In the genomic region with DNA sequence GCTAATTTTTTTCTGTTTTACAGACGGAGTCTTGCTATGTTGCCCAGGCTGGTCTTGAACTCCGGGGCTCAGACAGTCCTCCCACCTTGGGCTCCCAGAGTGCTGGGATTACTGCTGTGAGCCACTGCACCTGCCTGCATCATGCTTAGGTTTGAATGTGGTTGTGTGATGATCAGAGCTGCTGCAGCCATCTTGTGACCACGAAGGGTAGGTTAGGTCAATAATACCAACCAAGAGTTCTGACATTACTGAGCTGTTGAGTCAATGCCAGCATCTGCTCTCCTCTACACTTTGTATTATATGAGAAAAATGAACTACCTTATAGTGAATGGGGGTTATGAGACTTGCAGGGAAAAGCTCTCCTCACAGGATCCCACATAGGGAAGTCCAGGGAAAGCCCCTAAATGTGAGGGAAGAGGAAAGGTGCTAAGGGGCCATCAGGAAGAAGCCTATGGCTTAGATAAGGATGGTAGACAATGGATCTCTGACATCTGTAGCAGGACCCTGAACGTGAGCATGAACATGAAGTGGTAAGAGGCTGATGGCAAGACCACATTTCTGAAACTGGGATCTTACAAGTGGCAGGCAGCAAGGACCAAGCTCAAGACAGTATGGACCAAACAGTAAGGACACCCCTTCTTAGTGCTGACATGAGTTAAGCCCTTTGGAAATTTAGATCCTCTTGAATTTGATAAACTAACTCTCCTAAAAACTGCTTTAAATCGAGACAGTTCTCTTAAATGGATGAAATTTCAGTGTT, we compare ENCODE assay signal across 1 cellular context.
TF ChIP-seq lines count a peak whose summit lies in the region.

No MANE protein-coding gene starts in this region.

TF ChIP-seq in HCT116, 20 proteins besides CTCF, POLR2A, EP300 and RAD21:
- no peak for TF ChIP-seq POLR2AphosphoS5 (IDR thresholded peaks at IDR 0.05; ENCODE audit: low read depth, low read length)
- TF ChIP-seq, protein P1, sequence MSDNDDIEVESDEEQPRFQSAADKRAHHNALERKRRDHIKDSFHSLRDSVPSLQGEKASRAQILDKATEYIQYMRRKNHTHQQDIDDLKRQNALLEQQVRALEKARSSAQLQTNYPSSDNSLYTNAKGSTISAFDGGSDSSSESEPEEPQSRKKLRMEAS (IDR thresholded peaks at IDR 0.05): no peak
- no peak for TF ChIP-seq SIN3A (IDR thresholded peaks at IDR 0.05; ENCODE audit: low read depth)
- TF ChIP-seq TCF7L2 (IDR thresholded peaks at IDR 0.05; ENCODE audit: borderline replicate concordance, extremely low read depth, insufficient read depth, insufficient read length): no peak
- no peak for TF ChIP-seq FOSL1 (IDR thresholded peaks at IDR 0.05; ENCODE audit: low read depth)
- no peak for TF ChIP-seq ZFX (IDR thresholded peaks at IDR 0.05)
- TF ChIP-seq, protein P2, sequence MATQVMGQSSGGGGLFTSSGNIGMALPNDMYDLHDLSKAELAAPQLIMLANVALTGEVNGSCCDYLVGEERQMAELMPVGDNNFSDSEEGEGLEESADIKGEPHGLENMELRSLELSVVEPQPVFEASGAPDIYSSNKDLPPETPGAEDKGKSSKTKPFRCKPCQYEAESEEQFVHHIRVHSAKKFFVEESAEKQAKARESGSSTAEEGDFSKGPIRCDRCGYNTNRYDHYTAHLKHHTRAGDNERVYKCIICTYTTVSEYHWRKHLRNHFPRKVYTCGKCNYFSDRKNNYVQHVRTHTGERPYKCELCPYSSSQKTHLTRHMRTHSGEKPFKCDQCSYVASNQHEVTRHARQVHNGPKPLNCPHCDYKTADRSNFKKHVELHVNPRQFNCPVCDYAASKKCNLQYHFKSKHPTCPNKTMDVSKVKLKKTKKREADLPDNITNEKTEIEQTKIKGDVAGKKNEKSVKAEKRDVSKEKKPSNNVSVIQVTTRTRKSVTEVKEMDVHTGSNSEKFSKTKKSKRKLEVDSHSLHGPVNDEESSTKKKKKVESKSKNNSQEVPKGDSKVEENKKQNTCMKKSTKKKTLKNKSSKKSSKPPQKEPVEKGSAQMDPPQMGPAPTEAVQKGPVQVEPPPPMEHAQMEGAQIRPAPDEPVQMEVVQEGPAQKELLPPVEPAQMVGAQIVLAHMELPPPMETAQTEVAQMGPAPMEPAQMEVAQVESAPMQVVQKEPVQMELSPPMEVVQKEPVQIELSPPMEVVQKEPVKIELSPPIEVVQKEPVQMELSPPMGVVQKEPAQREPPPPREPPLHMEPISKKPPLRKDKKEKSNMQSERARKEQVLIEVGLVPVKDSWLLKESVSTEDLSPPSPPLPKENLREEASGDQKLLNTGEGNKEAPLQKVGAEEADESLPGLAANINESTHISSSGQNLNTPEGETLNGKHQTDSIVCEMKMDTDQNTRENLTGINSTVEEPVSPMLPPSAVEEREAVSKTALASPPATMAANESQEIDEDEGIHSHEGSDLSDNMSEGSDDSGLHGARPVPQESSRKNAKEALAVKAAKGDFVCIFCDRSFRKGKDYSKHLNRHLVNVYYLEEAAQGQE (IDR thresholded peaks at IDR 0.05; ENCODE audit: low read depth): no peak
- TF ChIP-seq, protein P3, sequence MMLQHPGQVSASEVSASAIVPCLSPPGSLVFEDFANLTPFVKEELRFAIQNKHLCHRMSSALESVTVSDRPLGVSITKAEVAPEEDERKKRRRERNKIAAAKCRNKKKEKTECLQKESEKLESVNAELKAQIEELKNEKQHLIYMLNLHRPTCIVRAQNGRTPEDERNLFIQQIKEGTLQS (IDR thresholded peaks at IDR 0.05): no peak
- no peak for TF ChIP-seq SRF (IDR thresholded peaks at IDR 0.05; ENCODE audit: low read depth)
- no peak for TF ChIP-seq ELF1 (IDR thresholded peaks at IDR 0.05; ENCODE audit: borderline replicate concordance, low read depth)
- no peak for TF ChIP-seq CEBPB (IDR thresholded peaks at IDR 0.05; ENCODE audit: low read depth)
- no peak for TF ChIP-seq EGR1 (IDR thresholded peaks at IDR 0.05; ENCODE audit: low read depth)
- no peak for TF ChIP-seq ZNF274 (IDR thresholded peaks at IDR 0.05; ENCODE audit: low read depth, low read length)
- no peak for TF ChIP-seq YY1 (IDR thresholded peaks at IDR 0.05; ENCODE audit: extremely low read depth, insufficient replicate concordance, low read depth, low read length)
- no peak for TF ChIP-seq CBX3 (IDR thresholded peaks at IDR 0.05; ENCODE audit: low read depth)
- no peak for TF ChIP-seq JUND (IDR thresholded peaks at IDR 0.05)
